9 cellular contexts compared by ENCODE assay signal in genomic region chr4:71553605-71554004, GRCh38.
A peak's percentile ranks its signal among the peaks of the same experiment; 100 is the strongest.
DNase-seq lines count a peak whose midpoint lies in the region; ATAC-seq, FAIRE-seq and TF ChIP-seq lines count a peak whose summit lies in the region.
"Had no signal": no experiment of that assay in that cellular context is flagged by ENCODE, and none has a peak within 500 bp of the region (broad histone marks: within the 10 kb centered on the region; RNA-seq: fewer than 3 reads in every experiment).

No MANE protein-coding gene starts in this region.

- H3K27ac ChIP-seq in WERI-Rb-1, result no peak overlapping the region
- no peak overlapping the region for H3K27ac ChIP-seq in kidney (ENCODE audit: low read depth in 2 of 2, low read length in 2 of 2)

- ATAC-seq in HG02870 (IDR thresholded peaks at IDR 0.05; ENCODE audit: unreplicated experiment), result peak; percentile 38
- ATAC-seq in HG02588 (IDR thresholded peaks at IDR 0.05; ENCODE audit: unreplicated experiment), result no peak
- ATAC-seq in HG03378 (IDR thresholded peaks at IDR 0.05; ENCODE audit: unreplicated experiment), result no peak

- no peak overlapping the region for H3K9ac ChIP-seq in kidney (ENCODE audit: low read length in 2 of 2)

- H3K27me3 ChIP-seq in WERI-Rb-1 (ENCODE audit: insufficient read depth, low read depth, severe bottlenecking), result no peaks in the 10 kb centered on the region

- FAIRE-seq in kidney (lab: Jason Lieb, UNC), result no peak
- FAIRE-seq: endothelial cell of umbilical vein had no signal

- H3K4me3 ChIP-seq in WERI-Rb-1 (ENCODE audit: low read depth, low read length) (no peak overlapping the region), kidney (ENCODE audit: low read length in 2 of 2) (no peak overlapping the region)

- H3K4me1 ChIP-seq in kidney (ENCODE audit: control insufficient read depth in 1 of 2, insufficient read depth in 1 of 2, low read depth in 1 of 2, low read length in 2 of 2), result no peaks in the 10 kb centered on the region

- TF ChIP-seq CTCF in WERI-Rb-1 (IDR thresholded peaks at IDR 0.05; ENCODE audit: low read depth, low read length) (peak; percentile 66), kidney (IDR thresholded peaks at IDR 0.05; ENCODE audit: borderline replicate concordance, extremely low read depth, insufficient read depth) (peak; percentile 44)

- intact Hi-C loops in kidney (cut with DNase I), result no loop called here

- peak; percentile 55 for DNase-seq in DMS53 (lab: John Stamatoyannopoulos, UW)
- DNase-seq in WERI-Rb-1, result no peak
- DNase-seq in kidney, result no peak
- DNase-seq in activated naive CD4-positive, alpha-beta T cell (lab: John Stamatoyannopoulos, UW), result no peak
- DNase-seq in dermis blood vessel endothelial cell, result no peak

- H3K9me3 ChIP-seq in WERI-Rb-1 (ENCODE audit: severe bottlenecking) (no peaks in the 10 kb centered on the region), kidney (ENCODE audit: control insufficient read depth in 1 of 2, low read length in 2 of 2) (no peaks in the 10 kb centered on the region)

- H3K36me3 ChIP-seq in WERI-Rb-1, result no peaks in the 10 kb centered on the region
- H3K36me3 ChIP-seq in kidney (ENCODE audit: control insufficient read depth in 1 of 2, insufficient read depth in 2 of 2, low read length in 2 of 2), result peaks cover 3 to 10% of the 10 kb centered on the region in 2 donors
